Comparison of ENCODE assay signal across 8 cellular contexts in genomic region chr15:73964736-73965093, GRCh38.
DNase-seq lines count a peak whose midpoint lies in the region; ATAC-seq lines count a peak whose summit lies in the region.

No MANE protein-coding gene starts in this region.

- peaks cover 25% of the 10 kb centered on the region for H3K4me1 Mint-ChIP-seq in central memory CD8-positive, alpha-beta T cell

- peak overlapping the region; percentile 55 for H3K4me3 Mint-ChIP-seq in central memory CD8-positive, alpha-beta T cell

- H3K9me3 ChIP-seq in ES-I3 (ENCODE audit: control insufficient read depth, insufficient read depth, low read length): no peaks in the 10 kb centered on the region

- H3K36me3 Mint-ChIP-seq in central memory CD8-positive, alpha-beta T cell (ENCODE audit: insufficient read depth): no peaks in the 10 kb centered on the region

- DNase-seq in NCI-H2227 treated with DMSO at 0.1 percent for 48 hours (lab: John Stamatoyannopoulos, UW) (peak; percentile 62), kidney glomerular epithelial cell (lab: John Stamatoyannopoulos, UW) (peak; percentile 71)
- peak; percentile 78 for DNase-seq in activated CD4-positive, CD25-positive, alpha-beta regulatory T cell treated with anti-CD3 and anti-CD28 coated beads, Interleukin-2, amount 50 U/mL, for 16 hours (ENCODE audit: low read depth, low spot score)
- peak; percentile 77 to 87 for DNase-seq in central memory CD8-positive, alpha-beta T cell (ENCODE audit: low spot score in 2 of 2)
- DNase-seq in stimulated activated CD4-positive, alpha-beta T cell treated with anti-CD3 and anti-CD28 coated beads, Interleukin-2, amount 100 ng/mL, for 48 hours: peak; percentile 91 to 92

- H3K27ac Mint-ChIP-seq in central memory CD8-positive, alpha-beta T cell (ENCODE audit: low read depth): no peak overlapping the region

- no peaks in the 10 kb centered on the region for H3K9me3 Mint-ChIP-seq in central memory CD8-positive, alpha-beta T cell

- peaks cover 18% of the 10 kb centered on the region for H3K4me1 ChIP-seq in ES-I3 (ENCODE audit: insufficient read depth, low read length)

- no peaks in the 10 kb centered on the region for H3K36me3 ChIP-seq in ES-I3 (ENCODE audit: insufficient read depth, low read length)

- ATAC-seq in HG02798 (IDR thresholded peaks at IDR 0.05; ENCODE audit: poor library complexity, unreplicated experiment) (peak; percentile 69), HG03457 (IDR thresholded peaks at IDR 0.05; ENCODE audit: unreplicated experiment) (no peak)
- peak; percentile 88 for ATAC-seq in central memory CD8-positive, alpha-beta T cell (replicated peaks; ENCODE audit: extremely low read depth, poor library complexity, severe bottlenecking)

- H3K9ac ChIP-seq in ES-I3 (ENCODE audit: low read depth, low read length): peak overlapping the region; percentile 37

- no peaks in the 10 kb centered on the region for H3K27me3 Mint-ChIP-seq in central memory CD8-positive, alpha-beta T cell
